In the genomic region with DNA sequence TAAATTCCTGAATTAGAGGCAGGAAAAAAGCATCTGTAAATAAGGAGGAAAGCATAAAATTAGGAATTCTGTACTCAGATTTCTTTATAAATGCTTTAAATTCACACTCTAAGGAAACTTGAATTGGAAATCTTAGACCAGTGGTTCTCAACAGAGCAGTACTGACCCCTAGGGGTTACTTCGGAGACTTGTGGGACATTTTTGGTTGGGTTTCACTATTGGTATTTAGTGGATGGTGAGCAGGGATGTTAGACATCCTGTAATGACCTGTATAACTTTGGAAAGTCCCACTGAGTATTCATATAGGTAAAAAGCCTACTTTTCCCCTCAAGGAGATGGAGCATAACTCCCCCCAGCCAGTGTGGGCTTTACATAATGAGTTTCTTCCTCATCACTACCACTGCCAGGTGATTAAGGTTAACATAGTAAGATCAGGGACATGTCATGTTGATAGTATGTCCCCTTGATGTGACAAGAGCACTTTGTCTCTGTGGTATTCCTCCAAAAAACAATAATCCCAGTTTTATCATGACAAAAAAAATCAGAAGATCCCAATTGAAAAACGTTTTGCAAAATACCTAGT, we compare ENCODE assay signal across 8 cellular contexts. TPM values are rescaled to one million over a fixed set of nuclear protein-coding genes. Genes with fewer than 3 reads are reported as not detected.
DNase-seq lines count a peak whose midpoint lies in the region; ATAC-seq and TF ChIP-seq lines count a peak whose summit lies in the region.

No MANE protein-coding gene starts in this region.

- H4K20me1 ChIP-seq in Karpas-422 (ENCODE audit: insufficient read depth, low read depth, low read length) = 0 out of 2 replicates have a peak, but pooled peaks cover 5% of the 10 kb centered on the region

- H3K36me3 ChIP-seq in Karpas-422 (ENCODE audit: insufficient read depth, low read length) (peaks cover 19% of the 10 kb centered on the region; the same call in 1 of the 2 replicates), SK-N-MC (ENCODE audit: insufficient read depth, low read length) (peaks cover 27% of the 10 kb centered on the region), tibial nerve (peaks cover 0 to 23% (median 4%) of the 10 kb centered on the region in 3 donors)

- H3K9me2 ChIP-seq in Karpas-422 (replicated peaks; ENCODE audit: insufficient read depth, low read length) = no peaks in the 10 kb centered on the region

- no peak overlapping the region for H2AFZ ChIP-seq in Karpas-422 (ENCODE audit: low read length)

- H3K27ac ChIP-seq in Karpas-422 (ENCODE audit: low read length) = no peak overlapping the region
- no peak overlapping the region for H3K27ac ChIP-seq in SK-N-MC
- no peak overlapping the region for H3K27ac ChIP-seq in tibial nerve

- no peaks in the 10 kb centered on the region for H3K27me3 Mint-ChIP-seq in activated CD8-positive, alpha-beta memory T cell treated with anti-CD3 and anti-CD28 coated beads, Interleukin-2, amount 10 ng/mL, durations not matched to agents 7 days and 5 days

- peaks cover 27% of the 10 kb centered on the region for H3K36me3 Mint-ChIP-seq in activated CD8-positive, alpha-beta memory T cell treated with anti-CD3 and anti-CD28 coated beads, Interleukin-2, amount 10 ng/mL, durations not matched to agents 7 days and 5 days

- TF ChIP-seq POLR2A in tibial nerve (IDR thresholded peaks at IDR 0.05) = no peak

- H3K9ac ChIP-seq in Karpas-422 (ENCODE audit: low read length) = no peak overlapping the region
- no peak overlapping the region for H3K9ac ChIP-seq in SK-N-MC (ENCODE audit: insufficient read length)

- peak; percentile 53 for DNase-seq in activated CD8-positive, alpha-beta memory T cell treated with anti-CD3 and anti-CD28 coated beads, Interleukin-2, amount 10 ng/mL, durations not matched to agents 7 days and 5 days
- DNase-seq in activated CD8-positive, alpha-beta memory T cell treated with anti-CD3 and anti-CD28 coated beads for 24 hours = no peak
- DNase-seq in Karpas-422 (peak; percentile 76), SK-N-MC (ENCODE audit: low read depth, low spot score) (peak; percentile 40), left kidney (ENCODE audit: low read depth, low spot score) (peak; percentile 71), tibial nerve (ENCODE audit: low spot score in 2 of 2) (peak in 1 of 2 donors; percentile 24)
- peak; percentile 27 for DNase-seq in central memory CD4-positive, alpha-beta T cell

- H3K27ac Mint-ChIP-seq in activated CD8-positive, alpha-beta memory T cell treated with anti-CD3 and anti-CD28 coated beads, Interleukin-2, amount 10 ng/mL, durations not matched to agents 7 days and 5 days = peak overlapping the region; percentile 56

- no peaks in the 10 kb centered on the region for H3K9me3 Mint-ChIP-seq in activated CD8-positive, alpha-beta memory T cell treated with anti-CD3 and anti-CD28 coated beads, Interleukin-2, amount 10 ng/mL, durations not matched to agents 7 days and 5 days (ENCODE audit: low read depth)

- no peak overlapping the region for H3K4me2 ChIP-seq in Karpas-422 (ENCODE audit: low read depth, low read length, poor library complexity, severe bottlenecking)

- H3K4me3 Mint-ChIP-seq in activated CD8-positive, alpha-beta memory T cell treated with anti-CD3 and anti-CD28 coated beads, Interleukin-2, amount 10 ng/mL, durations not matched to agents 7 days and 5 days = no peak overlapping the region

- no peaks in the 10 kb centered on the region for H3K79me2 ChIP-seq in Karpas-422 (ENCODE audit: low read length)

- TF ChIP-seq CTCF in tibial nerve (IDR thresholded peaks at IDR 0.05) = peak; percentile 31 to 65 (median 52)

- H3K27me3 ChIP-seq in Karpas-422 (ENCODE audit: low read length) = no peaks in the 10 kb centered on the region
- no peaks in the 10 kb centered on the region for H3K27me3 ChIP-seq in tibial nerve

- WGBS in tibial nerve, 2 donors = 9 to 21% methylated on average over 2 of the region's 2 CpGs

- no peak overlapping the region for H3K4me3 ChIP-seq in Karpas-422 (ENCODE audit: low read length)
- no peak overlapping the region for H3K4me3 ChIP-seq in SK-N-MC
- H3K4me3 ChIP-seq in tibial nerve = no peak overlapping the region

- H3K9me3 ChIP-seq in Karpas-422 (ENCODE audit: low read length) = no peaks in the 10 kb centered on the region
- H3K9me3 ChIP-seq in SK-N-MC (ENCODE audit: low read depth, low read length) = no peaks in the 10 kb centered on the region
- no peaks in the 10 kb centered on the region for H3K9me3 ChIP-seq in tibial nerve

- CTCF ChIA-PET in activated CD8-positive, alpha-beta memory T cell treated with anti-CD3 and anti-CD28 coated beads, Interleukin-2, amount 10 ng/mL, durations not matched to agents 7 days and 5 days (lab: Charles Lee) = interaction anchor here (1.2 kb wide), 1 partner anchor 49 kb away, joined by 5 read pairs; no protein-coding TSS in a partner anchor

- no peak for TF ChIP-seq EP300 in tibial nerve (IDR thresholded peaks at IDR 0.05)

- H3K4me1 ChIP-seq in Karpas-422 (ENCODE audit: low read length) (no peaks in the 10 kb centered on the region), tibial nerve (peaks cover 0 to 8% (median 0%) of the 10 kb centered on the region in 4 donors)

- peak; percentile 95 for ATAC-seq in activated CD8-positive, alpha-beta memory T cell treated with anti-CD3 and anti-CD28 coated beads, Interleukin-2, amount 10 ng/mL, durations not matched to agents 7 days and 5 days
- ATAC-seq in GM21619 (IDR thresholded peaks at IDR 0.05; ENCODE audit: unreplicated experiment) = peak; percentile 78

- H3K4me1 Mint-ChIP-seq in activated CD8-positive, alpha-beta memory T cell treated with anti-CD3 and anti-CD28 coated beads, Interleukin-2, amount 10 ng/mL, durations not matched to agents 7 days and 5 days = peaks cover 25% of the 10 kb centered on the region

RNA-seq across cellular contexts. Expression of a gene that starts 31.0 kb away (rescaled TPM):
- total RNA-seq in activated CD8-positive, alpha-beta memory T cell treated with anti-CD3 and anti-CD28 coated beads, Interleukin-2, amount 10 ng/mL, durations not matched to agents 7 days and 5 days = 100 to 1,000 TPM; 130 to 149 TPM
- 93.7 and 199 TPM in 2 replicates for total RNA-seq in Karpas-422 (2014; rRNA removed; shearing (Covaris generic); ENCODE audit: low replicate concordance)
- total RNA-seq in tibial nerve = 100 to 1,000 TPM in 2 of 4 donors, 10 to 100 TPM in 2; 69.6 to 118 (median 86.3) TPM

RNA-seq across cellular contexts. Expression of a gene that starts 32.2 kb away (rescaled TPM):
- total RNA-seq in activated CD8-positive, alpha-beta memory T cell treated with anti-CD3 and anti-CD28 coated beads, Interleukin-2, amount 10 ng/mL, durations not matched to agents 7 days and 5 days = 10 to 100 TPM; 11.0 to 13.8 TPM
- total RNA-seq in Karpas-422 (2014; rRNA removed; shearing (Covaris generic); ENCODE audit: low replicate concordance) = 3.0 and 4.7 TPM in 2 replicates
- 10 to 100 TPM in 3 of 4 donors, 1 to 10 TPM in 1; 7.5 to 23.9 (median 10.7) TPM for total RNA-seq in tibial nerve

RNA-seq across cellular contexts. Expression of a gene that starts 43.1 kb away (rescaled TPM):
- under 1 TPM; 0.12 to 0.15 TPM for total RNA-seq in activated CD8-positive, alpha-beta memory T cell treated with anti-CD3 and anti-CD28 coated beads, Interleukin-2, amount 10 ng/mL, durations not matched to agents 7 days and 5 days
- total RNA-seq in Karpas-422 (2014; rRNA removed; shearing (Covaris generic); ENCODE audit: low replicate concordance) = not detected in 2 replicates
- under 1 TPM in 1 of 4 donors, not detected in 3; 0.22 TPM for total RNA-seq in tibial nerve
